In genomic region chr9:86315088-86315487, GRCh38 we compare ENCODE assay signal across 19 cellular contexts. TPM values are rescaled to one million over a fixed set of nuclear protein-coding genes. Genes with fewer than 3 reads are reported as not detected.
DNase-seq lines count a peak whose midpoint lies in the region; ATAC-seq and TF ChIP-seq lines count a peak whose summit lies in the region.
"Had no signal": no experiment of that assay in that cellular context is flagged by ENCODE, and none has a peak within 500 bp of the region (broad histone marks: within the 10 kb centered on the region; RNA-seq: fewer than 3 reads in every experiment).

No MANE protein-coding gene starts in this region.

- no peaks in the 10 kb centered on the region for H3K4me1 ChIP-seq in SK-N-SH (ENCODE audit: control insufficient read depth in 1 of 2, insufficient read depth in 2 of 2, low read depth in 1 of 2, low read length in 1 of 2)
- H3K4me1 ChIP-seq in adipocyte (ENCODE audit: control insufficient read depth, insufficient read depth, low read length) = peaks cover 20% of the 10 kb centered on the region
- H3K4me1 ChIP-seq: BLaER1, SJCRH30 had no signal

- TF ChIP-seq RAD21 in SK-N-SH (IDR thresholded peaks at IDR 0.05; ENCODE audit: low read length) = no peak

- 54% methylated on average over 2 of the region's 2 CpGs for WGBS in SK-N-SH (ENCODE audit: low lambda C conversion rate)

- no peaks in the 10 kb centered on the region for H3K79me2 ChIP-seq in SK-N-SH (ENCODE audit: insufficient read depth)

- H3F3A ChIP-seq in SK-N-SH (replicated peaks; ENCODE audit: insufficient read depth) = peaks cover 4% of the 10 kb centered on the region

- H3K36me3 ChIP-seq in SK-N-SH (replicated peaks in 1 of 2; ENCODE audit: control insufficient read depth in 1 of 2, insufficient read depth in 2 of 2, low read length in 1 of 2) = peaks cover 69 to 73% of the 10 kb centered on the region in 2 experiments
- H3K36me3 ChIP-seq in adipocyte (ENCODE audit: control insufficient read depth, insufficient read depth, low read length, severe bottlenecking) = peaks cover 77% of the 10 kb centered on the region
- H3K36me3 ChIP-seq in H7 (replicated peaks; ENCODE audit: control insufficient read depth, insufficient read depth, low read length) = peaks cover 7% of the 10 kb centered on the region

- CTCF ChIA-PET in SK-N-SH (lab: Yijun Ruan, JAX) = no interaction called here

- TF ChIP-seq EP300 in SK-N-SH (IDR thresholded peaks at IDR 0.05; ENCODE audit: borderline replicate concordance in 1 of 2, low read depth in 1 of 2, low read length in 1 of 2) = no peak

- H4K20me1 ChIP-seq in SK-N-SH (ENCODE audit: insufficient read depth) = no peaks in the 10 kb centered on the region
- H4K20me1 ChIP-seq: BLaER1 had no signal

- H3K9ac ChIP-seq in SK-N-SH (no peak overlapping the region), adipocyte (ENCODE audit: low read length) (peak overlapping the region; percentile 7)
- H3K9ac ChIP-seq: BLaER1 had no signal

- H3K4me3 ChIP-seq in SK-N-SH (ENCODE audit: low read depth in 2 of 2, low read length in 1 of 2) = no peak overlapping the region
- no peak overlapping the region for H3K4me3 ChIP-seq in adipocyte (ENCODE audit: low read length)
- no peak overlapping the region for H3K4me3 ChIP-seq in fibroblast of villous mesenchyme (ENCODE audit: low read depth, low read length)
- no peak overlapping the region for H3K4me3 ChIP-seq in H7 (ENCODE audit: insufficient read depth, low read depth, low read length)
- H3K4me3 ChIP-seq: BLaER1, PC-9, SJCRH30 had no signal

- no peak for ATAC-seq in SK-N-SH treated with all-trans-retinoic acid at 6 μM for 48 hours
- ATAC-seq: HCT116 had no signal

- H3K9me3 ChIP-seq in SK-N-SH (no peaks in the 10 kb centered on the region), adipocyte (ENCODE audit: control insufficient read depth, low read length) (no peaks in the 10 kb centered on the region)
- H3K9me3 ChIP-seq: SJCRH30 had no signal

- H3K4me2 ChIP-seq in SK-N-SH = no peak overlapping the region
- H3K4me2 ChIP-seq: BLaER1, PC-9 had no signal

- no peaks in the 10 kb centered on the region for H3K27me3 ChIP-seq in SK-N-SH (ENCODE audit: insufficient read depth)
- H3K27me3 ChIP-seq in adipocyte (replicated peaks; ENCODE audit: control insufficient read depth, insufficient read depth, low read length) = no peaks in the 10 kb centered on the region
- no peaks in the 10 kb centered on the region for H3K27me3 ChIP-seq in H7 (ENCODE audit: control insufficient read depth, insufficient read depth, low read length)
- H3K27me3 ChIP-seq: BLaER1, SJCRH30 had no signal

- H3K9me2 ChIP-seq in SK-N-SH = no peaks in the 10 kb centered on the region

- H3K27ac ChIP-seq in SK-N-SH (ENCODE audit: low read depth in 2 of 2, low read length in 1 of 2) = no peak overlapping the region
- H3K27ac ChIP-seq: 22Rv1, BLaER1, PC-9, SJCRH30 had no signal

- DNase-seq in SK-N-SH = no peak
- DNase-seq in EH (ENCODE audit: low read depth) = peak; percentile 16
- DNase-seq in adipocyte (ENCODE audit: low read depth) = peak; percentile 59
- peak; percentile 48 for DNase-seq in fibroblast of villous mesenchyme (ENCODE audit: low read depth)
- DNase-seq in H7 = no peak
- DNase-seq in dedifferentiated amniotic fluid mesenchymal stem cell (ENCODE audit: extremely low spot score) = no peak
- no peak for DNase-seq in AML-193 (lab: John Stamatoyannopoulos, UW)
- DNase-seq: DMS153, NCI-H1105 treated with DMSO at 0.1 percent for 48 hours, NCI-H187 treated with DMSO at 0.1 percent for 48 hours, NCI-H446, NCI-H69, PC-9, SJCRH30 had no signal

- no peak for TF ChIP-seq CTCF in SK-N-SH (IDR thresholded peaks at IDR 0.05)
- no peak for TF ChIP-seq CTCF in fibroblast of villous mesenchyme (IDR thresholded peaks at IDR 0.05; ENCODE audit: insufficient read depth, low read depth, low read length)

- POLR2A ChIA-PET in SK-N-SH (lab: Yijun Ruan, JAX) = no interaction called here

- H2AFZ ChIP-seq in SK-N-SH (ENCODE audit: low read depth) = no peak overlapping the region
- H2AFZ ChIP-seq: PC-9 had no signal

TF ChIP-seq in SK-N-SH treated with all-trans-retinoic acid at 6 μM for 48 hours, 23 proteins besides CTCF, POLR2A, EP300 and RAD21:
- peak; percentile 57 for TF ChIP-seq ISL1 (CRISPR knock-in tag; IDR thresholded peaks at IDR 0.05)
- no peak for TF ChIP-seq CSDC2 (CRISPR knock-in tag; IDR thresholded peaks at IDR 0.05)
- no peak for TF ChIP-seq TCF4 (CRISPR knock-in tag; IDR thresholded peaks at IDR 0.05; ENCODE audit: borderline replicate concordance)

TF ChIP-seq in SK-N-SH, 30 proteins besides CTCF, POLR2A, EP300 and RAD21:
- no peak for TF ChIP-seq TEAD4 (IDR thresholded peaks at IDR 0.05; ENCODE audit: borderline replicate concordance, insufficient read depth)
- no peak for TF ChIP-seq USF2 (IDR thresholded peaks at IDR 0.05; ENCODE audit: borderline replicate concordance, low read depth, low read length)
- TF ChIP-seq SIN3A (IDR thresholded peaks at IDR 0.05; ENCODE audit: borderline replicate concordance, low read depth, low read length) = no peak
- no peak for TF ChIP-seq FOXM1 (IDR thresholded peaks at IDR 0.05; ENCODE audit: low read depth)
- no peak for TF ChIP-seq YY1 (IDR thresholded peaks at IDR 0.05; ENCODE audit: low read depth)
- TF ChIP-seq PBX3 (IDR thresholded peaks at IDR 0.05) = no peak
- TF ChIP-seq RCOR1 (IDR thresholded peaks at IDR 0.05; ENCODE audit: low read length) = no peak
- TF ChIP-seq GABPA (IDR thresholded peaks at IDR 0.05; ENCODE audit: low read depth) = no peak

RNA-seq across cellular contexts. Expression of gene ISCA1, which starts 32.8 kb away (rescaled TPM):
- 10.9 and 14.7 TPM in 2 replicates for polyA plus RNA-seq in SK-N-SH (2012; rRNA removed)
- polyA plus RNA-seq in SK-N-SH (2012; cell fraction: cytosol; rRNA removed) = 19.2 and 24.0 TPM in 2 replicates
- polyA plus RNA-seq in SK-N-SH (2012; cell fraction: nucleus; rRNA removed) = 5.0 and 13.1 TPM in 2 replicates
- 21.6 and 45.3 TPM in 2 replicates for total RNA-seq in fibroblast of villous mesenchyme
- total RNA-seq in H7 (2014; rRNA removed; shearing (Covaris generic)) = 51.2 and 56.2 TPM in 2 replicates

RNA-seq across cellular contexts. Expression of gene TUT7, which starts 39.1 kb away (rescaled TPM):
- polyA plus RNA-seq in SK-N-SH (2012; rRNA removed) = 6.7 and 7.3 TPM in 2 replicates
- 8.1 and 11.4 TPM in 2 replicates for polyA plus RNA-seq in SK-N-SH (2012; cell fraction: cytosol; rRNA removed)
- polyA plus RNA-seq in SK-N-SH (2012; cell fraction: nucleus; rRNA removed) = 7.6 and 14.5 TPM in 2 replicates
- 39.6 and 63.0 TPM in 2 replicates for total RNA-seq in fibroblast of villous mesenchyme
- 12.9 and 13.1 TPM in 2 replicates for total RNA-seq in H7 (2014; rRNA removed; shearing (Covaris generic))

RNA-seq across cellular contexts. Expression of gene C9orf153, which starts 55.6 kb away (rescaled TPM):
- 0.03 TPM in 1 of 2 replicates, not detected in the other for polyA plus RNA-seq in SK-N-SH (2012; rRNA removed)
- 0.03 TPM in 2 replicates for polyA plus RNA-seq in SK-N-SH (2012; cell fraction: cytosol; rRNA removed)
- 0.05 and 0.06 TPM in 2 replicates for polyA plus RNA-seq in SK-N-SH (2012; cell fraction: nucleus; rRNA removed)
- 0.32 TPM in 1 of 2 replicates, not detected in the other for total RNA-seq in fibroblast of villous mesenchyme
- not detected in 2 replicates for total RNA-seq in H7 (2014; rRNA removed; shearing (Covaris generic))
- total RNA-seq: LHCN-M2 had no signal

Comparison
In these comparisons a context has a peak if more than half of its experiments do, and no peak if none do; other contexts are left out.
1. DNase-seq: peak in EH (single experiment), adipocyte (single experiment) and fibroblast of villous mesenchyme (single experiment); none in SK-N-SH (single experiment), H7 (single experiment), dedifferentiated amniotic fluid mesenchymal stem cell (single experiment) and AML-193 (0 of 2).